Comparison of ENCODE assay signal across 2 cellular contexts in the genomic region with DNA sequence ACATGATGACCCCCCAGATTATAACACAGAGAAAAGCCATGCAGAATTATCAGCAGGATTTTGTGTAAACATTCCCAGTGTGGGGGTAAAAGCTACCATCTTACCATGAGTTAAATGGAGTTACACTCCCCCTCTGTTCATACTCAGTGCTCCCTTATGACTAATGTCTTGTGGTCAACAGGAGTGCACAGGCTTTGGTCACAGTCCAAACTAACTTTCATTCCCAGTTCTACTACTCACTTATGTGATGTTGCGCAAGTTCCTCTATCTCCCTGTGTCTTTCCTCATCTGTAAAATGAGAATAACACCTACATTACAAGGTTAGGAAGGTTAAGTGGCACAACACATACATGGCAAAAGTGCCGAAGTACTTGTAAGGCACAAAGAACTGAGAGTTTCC.
A peak's percentile ranks its signal among the peaks of the same experiment; 100 is the strongest.
TF ChIP-seq lines count a peak whose summit lies in the region.

No MANE protein-coding gene starts in this region.

TF ChIP-seq in HEK293, 187 proteins besides CTCF, POLR2A, EP300 and RAD21:
- TF ChIP-seq TRIM28 (IDR thresholded peaks at IDR 0.05; ENCODE audit: borderline replicate concordance, low read length): peak; percentile 75
- no peak for TF ChIP-seq KLF10 (tag by site-specific recombination; IDR thresholded peaks at IDR 0.05)

TF ChIP-seq in K562, 482 proteins besides CTCF, POLR2A, EP300 and RAD21:
- TF ChIP-seq CEBPB (tag; IDR thresholded peaks at IDR 0.05): peak; percentile 79
- no peak for TF ChIP-seq CEBPG (CRISPR knock-in tag; IDR thresholded peaks at IDR 0.05)
- TF ChIP-seq CEBPG (tag; conservative IDR thresholded peaks at IDR 0.05 in 1 of 2, IDR thresholded peaks at IDR 0.05 in 1 of 2): peak; percentile 16 to 51; a peak in 2 of 4 replicates
- TF ChIP-seq, protein P1, sequence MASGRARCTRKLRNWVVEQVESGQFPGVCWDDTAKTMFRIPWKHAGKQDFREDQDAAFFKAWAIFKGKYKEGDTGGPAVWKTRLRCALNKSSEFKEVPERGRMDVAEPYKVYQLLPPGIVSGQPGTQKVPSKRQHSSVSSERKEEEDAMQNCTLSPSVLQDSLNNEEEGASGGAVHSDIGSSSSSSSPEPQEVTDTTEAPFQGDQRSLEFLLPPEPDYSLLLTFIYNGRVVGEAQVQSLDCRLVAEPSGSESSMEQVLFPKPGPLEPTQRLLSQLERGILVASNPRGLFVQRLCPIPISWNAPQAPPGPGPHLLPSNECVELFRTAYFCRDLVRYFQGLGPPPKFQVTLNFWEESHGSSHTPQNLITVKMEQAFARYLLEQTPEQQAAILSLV (tag; IDR thresholded peaks at IDR 0.05): no peak
- TF ChIP-seq TBL1XR1 (IDR thresholded peaks at IDR 0.05; ENCODE audit: low read length in 2 of 2): no peak
- TF ChIP-seq ZNF175 (CRISPR knock-in tag; IDR thresholded peaks at IDR 0.05; ENCODE audit: low read depth): no peak
- TF ChIP-seq, protein P2, sequence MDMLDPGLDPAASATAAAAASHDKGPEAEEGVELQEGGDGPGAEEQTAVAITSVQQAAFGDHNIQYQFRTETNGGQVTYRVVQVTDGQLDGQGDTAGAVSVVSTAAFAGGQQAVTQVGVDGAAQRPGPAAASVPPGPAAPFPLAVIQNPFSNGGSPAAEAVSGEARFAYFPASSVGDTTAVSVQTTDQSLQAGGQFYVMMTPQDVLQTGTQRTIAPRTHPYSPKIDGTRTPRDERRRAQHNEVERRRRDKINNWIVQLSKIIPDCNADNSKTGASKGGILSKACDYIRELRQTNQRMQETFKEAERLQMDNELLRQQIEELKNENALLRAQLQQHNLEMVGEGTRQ (CRISPR knock-in tag; IDR thresholded peaks at IDR 0.05): no peak
- TF ChIP-seq TOE1 (IDR thresholded peaks at IDR 0.05; ENCODE audit: borderline replicate concordance): no peak
- no peak for TF ChIP-seq TOE1 (CRISPR knock-in tag; IDR thresholded peaks at IDR 0.05; ENCODE audit: borderline replicate concordance, low read depth)
- no peak for TF ChIP-seq ZNF253 (CRISPR knock-in tag; conservative IDR thresholded peaks at IDR 0.05)
- TF ChIP-seq HMG20A (CRISPR knock-in tag; conservative IDR thresholded peaks at IDR 0.05): no peak
- no peak for TF ChIP-seq EP400 (IDR thresholded peaks at IDR 0.05)
- no peak for TF ChIP-seq ZNF77 (CRISPR knock-in tag; IDR thresholded peaks at IDR 0.05)
- no peak for TF ChIP-seq RNF2 (IDR thresholded peaks at IDR 0.05)
- peak; percentile 75 for TF ChIP-seq ZFP1 (CRISPR knock-in tag; IDR thresholded peaks at IDR 0.05)
- TF ChIP-seq HNRNPH1 (optimal IDR thresholded peaks at IDR 0.05; ENCODE audit: low read depth, low read length): no peak
- TF ChIP-seq, protein P3, sequence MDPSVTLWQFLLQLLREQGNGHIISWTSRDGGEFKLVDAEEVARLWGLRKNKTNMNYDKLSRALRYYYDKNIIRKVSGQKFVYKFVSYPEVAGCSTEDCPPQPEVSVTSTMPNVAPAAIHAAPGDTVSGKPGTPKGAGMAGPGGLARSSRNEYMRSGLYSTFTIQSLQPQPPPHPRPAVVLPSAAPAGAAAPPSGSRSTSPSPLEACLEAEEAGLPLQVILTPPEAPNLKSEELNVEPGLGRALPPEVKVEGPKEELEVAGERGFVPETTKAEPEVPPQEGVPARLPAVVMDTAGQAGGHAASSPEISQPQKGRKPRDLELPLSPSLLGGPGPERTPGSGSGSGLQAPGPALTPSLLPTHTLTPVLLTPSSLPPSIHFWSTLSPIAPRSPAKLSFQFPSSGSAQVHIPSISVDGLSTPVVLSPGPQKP (CRISPR knock-in tag; IDR thresholded peaks at IDR 0.05): no peak
- no peak for TF ChIP-seq ESRRA (IDR thresholded peaks at IDR 0.05; ENCODE audit: borderline replicate concordance, low read depth)
- TF ChIP-seq BDP1 (IDR thresholded peaks at IDR 0.05; ENCODE audit: insufficient read depth, insufficient read length): no peak
